In genomic region chr9:127159949-127160610, GRCh38 we compare ENCODE assay signal across 13 cellular contexts. TPM values are rescaled to one million over a fixed set of nuclear protein-coding genes. Genes with fewer than 3 reads are reported as not detected.
A peak's percentile ranks its signal among the peaks of the same experiment; 100 is the strongest.
DNase-seq lines count a peak whose midpoint lies in the region; ATAC-seq and TF ChIP-seq lines count a peak whose summit lies in the region.
"Had no signal": no experiment of that assay in that cellular context is flagged by ENCODE, and none has a peak within 500 bp of the region (broad histone marks: within the 10 kb centered on the region; RNA-seq: fewer than 3 reads in every experiment).

No MANE protein-coding gene starts in this region.

- H3F3A ChIP-seq in neural progenitor cell (ENCODE audit: low read depth), result peaks cover 24% of the 10 kb centered on the region
- H3F3A ChIP-seq in PC-3 (ENCODE audit: low read length, unreplicated experiment), result no peaks in the 10 kb centered on the region

- no TSS peak for BruUV-seq in PC-3 (replicated peaks; lab: Mats Ljungman, UMichigan)

- H3K4me2 ChIP-seq in neural progenitor cell (no peak overlapping the region), PC-3 (ENCODE audit: low read length) (no peak overlapping the region)

- H4K20me1 ChIP-seq in neural progenitor cell (ENCODE audit: low read depth), result no peaks in the 10 kb centered on the region
- no peaks in the 10 kb centered on the region for H4K20me1 ChIP-seq in PC-3 (ENCODE audit: low read length)

- POLR2A ChIA-PET in PC-3 (lab: Charles Lee; ENCODE audit: unreplicated experiment), result no interaction called here

- H3K79me2 ChIP-seq in neural progenitor cell (ENCODE audit: low read depth), result no peaks in the 10 kb centered on the region
- no peaks in the 10 kb centered on the region for H3K79me2 ChIP-seq in PC-3 (ENCODE audit: low read length)

- H3K9me2 ChIP-seq in PC-3 (replicated peaks; ENCODE audit: low read length), result no peaks in the 10 kb centered on the region

- no peak overlapping the region for H3K4me3 ChIP-seq in left ventricle myocardium inferior
- H3K4me3 ChIP-seq in neural progenitor cell, result no peak overlapping the region
- no peak overlapping the region for H3K4me3 ChIP-seq in PC-3 (ENCODE audit: low read length)

- no peak overlapping the region for H3K27ac ChIP-seq in left ventricle myocardium inferior (replicated peaks)
- H3K27ac ChIP-seq in neural progenitor cell, result peak overlapping the region; percentile 66
- H3K27ac ChIP-seq in PC-3 (ENCODE audit: low read length), result no peak overlapping the region
- H3K27ac ChIP-seq: foreskin keratinocyte had no signal

- H3K27ac Mint-ChIP-seq in dendritic cell treated with granulocyte-macrophage colony-stimulating factor and Interleukin-4, amounts not matched to agents 40 ng/mL and 50 ng/mL, for 4 days, result peak overlapping the region; percentile 53
- H3K27ac Mint-ChIP-seq in neural progenitor cell, result no peak overlapping the region
- H3K27ac Mint-ChIP-seq: activated CD8-positive, alpha-beta T cell treated with anti-CD3 and anti-CD28 coated beads, Interleukin-2, amount 10 ng/mL, durations not matched to agents 7 days and 5 days; activated naive CD4-positive, alpha-beta T cell treated with anti-CD3 and anti-CD28 coated beads, Interleukin-2, amount 50 U/mL, for 72 hours had no signal

- H3K4me1 ChIP-seq in left ventricle myocardium inferior (peaks cover 48% of the 10 kb centered on the region), neural progenitor cell (peaks cover 20% of the 10 kb centered on the region), PC-3 (ENCODE audit: insufficient read depth, low read length) (peaks cover 6% of the 10 kb centered on the region; the same call in 1 of the 2 replicates)

- TF ChIP-seq CTCF in left ventricle myocardium inferior (IDR thresholded peaks at IDR 0.05; ENCODE audit: borderline replicate concordance) (no peak), neural progenitor cell (IDR thresholded peaks at IDR 0.05) (no peak), GM13977 (IDR thresholded peaks at IDR 0.05; ENCODE audit: extremely low read depth, insufficient read depth, missing control alignments) (no peak), PC-3 (conservative IDR thresholded peaks at IDR 0.05; ENCODE audit: low read depth, low read length) (no peak), GM20000 (IDR thresholded peaks at IDR 0.05; ENCODE audit: extremely low read depth, missing control alignments) (no peak)

- H3K9ac ChIP-seq in neural progenitor cell (no peak overlapping the region), PC-3 (ENCODE audit: low read length) (no peak overlapping the region)

- no peak overlapping the region for H3K4me3 Mint-ChIP-seq in dendritic cell treated with granulocyte-macrophage colony-stimulating factor and Interleukin-4, amounts not matched to agents 40 ng/mL and 50 ng/mL, for 4 days
- H3K4me3 Mint-ChIP-seq in neural progenitor cell, result no peak overlapping the region
- H3K4me3 Mint-ChIP-seq: activated CD8-positive, alpha-beta T cell treated with anti-CD3 and anti-CD28 coated beads, Interleukin-2, amount 10 ng/mL, durations not matched to agents 7 days and 5 days had no signal

- H2AFZ ChIP-seq in neural progenitor cell (replicated peaks) (no peak overlapping the region), PC-3 (ENCODE audit: low read length) (no peak overlapping the region)

- peak; percentile 6 for ATAC-seq in left ventricle myocardium superior
- no peak for ATAC-seq in PC-3
- ATAC-seq: activated CD8-positive, alpha-beta T cell treated with anti-CD3 and anti-CD28 coated beads, Interleukin-2, amount 10 ng/mL, durations not matched to agents 7 days and 5 days; foreskin keratinocyte had no signal

- H3K9me3 Mint-ChIP-seq in dendritic cell treated with granulocyte-macrophage colony-stimulating factor and Interleukin-4, amounts not matched to agents 40 ng/mL and 50 ng/mL, for 4 days, result no peaks in the 10 kb centered on the region
- H3K9me3 Mint-ChIP-seq in neural progenitor cell, result no peaks in the 10 kb centered on the region
- H3K9me3 Mint-ChIP-seq: activated naive CD4-positive, alpha-beta T cell treated with anti-CD3 and anti-CD28 coated beads, Interleukin-2, amount 50 U/mL, for 72 hours had no signal

- CTCF ChIA-PET in PC-3 (lab: Charles Lee), result no interaction called here

- H3K4me1 Mint-ChIP-seq in dendritic cell treated with granulocyte-macrophage colony-stimulating factor and Interleukin-4, amounts not matched to agents 40 ng/mL and 50 ng/mL, for 4 days (ENCODE audit: low read depth), result peaks cover 28% of the 10 kb centered on the region
- H3K4me1 Mint-ChIP-seq in neural progenitor cell, result peaks cover 25% of the 10 kb centered on the region

- H3K9me3 ChIP-seq in left ventricle myocardium inferior (replicated peaks), result no peaks in the 10 kb centered on the region
- H3K9me3 ChIP-seq in neural progenitor cell (ENCODE audit: low read depth), result no peaks in the 10 kb centered on the region
- H3K9me3 ChIP-seq in PC-3 (ENCODE audit: low read length), result no peaks in the 10 kb centered on the region

- no peak for DNase-seq in left ventricle myocardium superior
- DNase-seq in left ventricle myocardium inferior, result no peak
- DNase-seq in neural progenitor cell (ENCODE audit: low spot score), result no peak
- peak; percentile 40 for DNase-seq in ureter (ENCODE audit: low spot score)
- no peak for DNase-seq in GM13977 (ENCODE audit: low spot score)
- DNase-seq in PC-3, result no peak
- no peak for DNase-seq in GM20000 (ENCODE audit: low spot score)
- DNase-seq: activated CD8-positive, alpha-beta T cell treated with anti-CD3 and anti-CD28 coated beads, Interleukin-2, amount 10 ng/mL, durations not matched to agents 7 days and 5 days; DMS53; foreskin keratinocyte; NCI-H1417 treated with DMSO at 0.1 percent for 48 hours had no signal

- H3K27me3 ChIP-seq in left ventricle myocardium inferior (ENCODE audit: low read depth) (no peaks in the 10 kb centered on the region), neural progenitor cell (no peaks in the 10 kb centered on the region), PC-3 (ENCODE audit: low read length) (no peaks in the 10 kb centered on the region)

- intact Hi-C loops in left ventricle myocardium superior (cut with micrococcal nuclease), result no loop called here
- intact Hi-C loops in left ventricle myocardium inferior (cut with micrococcal nuclease), result no loop called here
- intact Hi-C loops in dendritic cell treated with granulocyte-macrophage colony-stimulating factor and Interleukin-4, amounts not matched to agents 40 ng/mL and 50 ng/mL, for 4 days (cut with micrococcal nuclease), result no loop called here
- intact Hi-C loops in PC-3 (cut with micrococcal nuclease), result no loop called here

- no peaks in the 10 kb centered on the region for H3K36me3 Mint-ChIP-seq in dendritic cell treated with granulocyte-macrophage colony-stimulating factor and Interleukin-4, amounts not matched to agents 40 ng/mL and 50 ng/mL, for 4 days (ENCODE audit: low read depth)
- H3K36me3 Mint-ChIP-seq in neural progenitor cell, result no peaks in the 10 kb centered on the region
- H3K36me3 Mint-ChIP-seq: activated naive CD4-positive, alpha-beta T cell treated with anti-CD3 and anti-CD28 coated beads, Interleukin-2, amount 50 U/mL, for 72 hours had no signal

- peaks cover 19% of the 10 kb centered on the region for H3K27me3 Mint-ChIP-seq in dendritic cell treated with granulocyte-macrophage colony-stimulating factor and Interleukin-4, amounts not matched to agents 40 ng/mL and 50 ng/mL, for 4 days
- H3K27me3 Mint-ChIP-seq in neural progenitor cell (ENCODE audit: insufficient read depth, low read depth), result peaks cover 4% of the 10 kb centered on the region

- H3K36me3 ChIP-seq in left ventricle myocardium inferior (no peaks in the 10 kb centered on the region), neural progenitor cell (no peaks in the 10 kb centered on the region), PC-3 (ENCODE audit: low read depth, low read length) (no peaks in the 10 kb centered on the region)

- in situ Hi-C loops in GM13977 (cut with MboI; ENCODE audit: low pct_unique_long_range_greater_than_20kb, low sequenced_read_pairs, unreplicated experiment), result no loop called here

RNA-seq across cellular contexts. Expression of gene ANGPTL2, which starts 37.6 kb away (rescaled TPM):
- total RNA-seq in left ventricle myocardium superior, result 27.4 TPM
- 35.7 TPM for total RNA-seq in left ventricle myocardium inferior
- total RNA-seq in neural progenitor cell (ENCODE audit: low replicate concordance), result 7.6 and 9.4 TPM in 2 replicates
- 22.2 TPM for total RNA-seq in ureter
- 0.07 and 0.75 TPM in 2 replicates for total RNA-seq in PC-3 (2014; rRNA removed)
- total RNA-seq: activated CD8-positive, alpha-beta T cell treated with anti-CD3 and anti-CD28 coated beads, Interleukin-2, amount 10 ng/mL, durations not matched to agents 7 days and 5 days; activated naive CD4-positive, alpha-beta T cell treated with anti-CD3 and anti-CD28 coated beads, Interleukin-2, amount 50 U/mL, for 72 hours had no signal
